Comparison of ENCODE assay signal across 1 cellular context in the genomic region with DNA sequence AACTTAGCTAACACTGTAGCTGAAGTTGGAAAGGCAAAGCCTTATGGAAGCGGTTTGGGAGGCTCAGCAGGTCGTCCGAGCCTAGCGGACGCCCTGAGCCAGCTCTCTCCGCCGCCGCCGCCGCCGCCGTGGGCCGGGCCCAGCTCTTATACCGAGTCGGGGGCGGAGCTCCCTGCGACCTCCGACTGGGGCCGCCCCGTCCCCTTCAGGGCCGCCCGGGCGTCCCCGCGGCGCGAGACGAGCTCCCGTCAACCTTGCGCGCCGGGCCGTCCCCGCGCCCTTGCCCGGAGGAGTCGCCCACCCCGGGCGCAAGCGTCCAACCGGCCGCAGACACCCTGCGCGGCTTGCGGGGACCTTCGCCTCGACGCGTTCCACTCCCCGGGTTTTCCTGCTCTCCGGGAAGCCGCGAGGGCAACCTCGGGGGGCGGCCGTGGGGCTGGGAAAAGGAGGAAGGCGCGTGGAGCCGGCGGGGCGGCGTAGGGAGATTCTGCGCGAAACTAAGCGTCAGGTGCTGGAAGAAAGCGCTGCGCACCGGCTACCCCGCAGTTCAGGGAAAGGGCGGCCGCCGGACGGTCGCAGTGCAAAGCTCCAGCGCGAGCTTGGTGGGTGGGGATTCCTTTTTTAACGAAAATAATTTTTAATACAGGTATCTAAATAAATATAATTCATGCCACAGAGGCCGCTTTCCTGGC.
TF ChIP-seq lines count a peak whose summit lies in the region.

A gene with protein sequence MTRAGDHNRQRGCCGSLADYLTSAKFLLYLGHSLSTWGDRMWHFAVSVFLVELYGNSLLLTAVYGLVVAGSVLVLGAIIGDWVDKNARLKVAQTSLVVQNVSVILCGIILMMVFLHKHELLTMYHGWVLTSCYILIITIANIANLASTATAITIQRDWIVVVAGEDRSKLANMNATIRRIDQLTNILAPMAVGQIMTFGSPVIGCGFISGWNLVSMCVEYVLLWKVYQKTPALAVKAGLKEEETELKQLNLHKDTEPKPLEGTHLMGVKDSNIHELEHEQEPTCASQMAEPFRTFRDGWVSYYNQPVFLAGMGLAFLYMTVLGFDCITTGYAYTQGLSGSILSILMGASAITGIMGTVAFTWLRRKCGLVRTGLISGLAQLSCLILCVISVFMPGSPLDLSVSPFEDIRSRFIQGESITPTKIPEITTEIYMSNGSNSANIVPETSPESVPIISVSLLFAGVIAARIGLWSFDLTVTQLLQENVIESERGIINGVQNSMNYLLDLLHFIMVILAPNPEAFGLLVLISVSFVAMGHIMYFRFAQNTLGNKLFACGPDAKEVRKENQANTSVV (minus strand): TSS at position 125 of the 692 bp plus-strand sequence. CDS start 326 bp downstream, outside the sequence.

TF ChIP-seq in HepG2, 621 proteins besides CTCF, POLR2A, EP300 and RAD21 (continued from another document and continues in another):
- TF ChIP-seq, protein P1, sequence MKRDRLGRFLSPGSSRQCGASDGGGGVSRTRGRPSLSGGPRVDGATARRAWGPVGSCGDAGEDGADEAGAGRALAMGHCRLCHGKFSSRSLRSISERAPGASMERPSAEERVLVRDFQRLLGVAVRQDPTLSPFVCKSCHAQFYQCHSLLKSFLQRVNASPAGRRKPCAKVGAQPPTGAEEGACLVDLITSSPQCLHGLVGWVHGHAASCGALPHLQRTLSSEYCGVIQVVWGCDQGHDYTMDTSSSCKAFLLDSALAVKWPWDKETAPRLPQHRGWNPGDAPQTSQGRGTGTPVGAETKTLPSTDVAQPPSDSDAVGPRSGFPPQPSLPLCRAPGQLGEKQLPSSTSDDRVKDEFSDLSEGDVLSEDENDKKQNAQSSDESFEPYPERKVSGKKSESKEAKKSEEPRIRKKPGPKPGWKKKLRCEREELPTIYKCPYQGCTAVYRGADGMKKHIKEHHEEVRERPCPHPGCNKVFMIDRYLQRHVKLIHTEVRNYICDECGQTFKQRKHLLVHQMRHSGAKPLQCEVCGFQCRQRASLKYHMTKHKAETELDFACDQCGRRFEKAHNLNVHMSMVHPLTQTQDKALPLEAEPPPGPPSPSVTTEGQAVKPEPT (CRISPR knock-in tag; IDR thresholded peaks at IDR 0.05; ENCODE audit: low read depth): peak; percentile 71
- TF ChIP-seq, protein P2, sequence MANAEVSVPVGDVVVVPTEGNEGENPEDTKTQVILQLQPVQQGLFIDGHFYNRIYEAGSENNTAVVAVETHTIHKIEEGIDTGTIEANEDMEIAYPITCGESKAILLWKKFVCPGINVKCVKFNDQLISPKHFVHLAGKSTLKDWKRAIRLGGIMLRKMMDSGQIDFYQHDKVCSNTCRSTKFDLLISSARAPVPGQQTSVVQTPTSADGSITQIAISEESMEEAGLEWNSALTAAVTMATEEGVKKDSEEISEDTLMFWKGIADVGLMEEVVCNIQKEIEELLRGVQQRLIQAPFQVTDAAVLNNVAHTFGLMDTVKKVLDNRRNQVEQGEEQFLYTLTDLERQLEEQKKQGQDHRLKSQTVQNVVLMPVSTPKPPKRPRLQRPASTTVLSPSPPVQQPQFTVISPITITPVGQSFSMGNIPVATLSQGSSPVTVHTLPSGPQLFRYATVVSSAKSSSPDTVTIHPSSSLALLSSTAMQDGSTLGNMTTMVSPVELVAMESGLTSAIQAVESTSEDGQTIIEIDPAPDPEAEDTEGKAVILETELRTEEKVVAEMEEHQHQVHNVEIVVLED (CRISPR knock-in tag; IDR thresholded peaks at IDR 0.05; ENCODE audit: borderline replicate concordance): peak; percentile 65
- TF ChIP-seq, protein P3, sequence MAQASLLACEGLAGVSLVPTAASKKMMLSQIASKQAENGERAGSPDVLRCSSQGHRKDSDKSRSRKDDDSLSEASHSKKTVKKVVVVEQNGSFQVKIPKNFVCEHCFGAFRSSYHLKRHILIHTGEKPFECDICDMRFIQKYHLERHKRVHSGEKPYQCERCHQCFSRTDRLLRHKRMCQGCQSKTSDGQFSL (CRISPR knock-in tag; IDR thresholded peaks at IDR 0.05): peak; percentile 68; the same call in 1 of the 2 replicates
- TF ChIP-seq ZNF709 (CRISPR knock-in tag; IDR thresholded peaks at IDR 0.05): peak; percentile 84
- TF ChIP-seq, protein P4, sequence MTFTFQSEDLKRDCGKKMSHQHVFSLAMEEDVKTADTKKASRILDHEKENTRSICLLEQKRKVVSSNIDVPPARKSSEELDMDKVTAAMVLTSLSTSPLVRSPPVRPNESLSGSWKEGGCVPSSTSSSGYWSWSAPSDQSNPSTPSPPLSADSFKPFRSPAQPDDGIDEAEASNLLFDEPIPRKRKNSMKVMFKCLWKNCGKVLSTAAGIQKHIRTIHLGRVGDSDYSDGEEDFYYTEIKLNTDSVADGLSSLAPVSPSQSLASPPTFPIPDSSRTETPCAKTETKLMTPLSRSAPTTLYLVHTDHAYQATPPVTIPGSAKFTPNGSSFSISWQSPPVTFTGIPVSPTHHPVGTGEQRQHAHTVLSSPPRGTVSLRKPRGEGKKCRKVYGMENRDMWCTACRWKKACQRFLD (CRISPR knock-in tag; IDR thresholded peaks at IDR 0.05; ENCODE audit: borderline replicate concordance): peak; percentile 95
- no peak for TF ChIP-seq ZNF7 (CRISPR knock-in tag; IDR thresholded peaks at IDR 0.05)
- TF ChIP-seq, protein P5, sequence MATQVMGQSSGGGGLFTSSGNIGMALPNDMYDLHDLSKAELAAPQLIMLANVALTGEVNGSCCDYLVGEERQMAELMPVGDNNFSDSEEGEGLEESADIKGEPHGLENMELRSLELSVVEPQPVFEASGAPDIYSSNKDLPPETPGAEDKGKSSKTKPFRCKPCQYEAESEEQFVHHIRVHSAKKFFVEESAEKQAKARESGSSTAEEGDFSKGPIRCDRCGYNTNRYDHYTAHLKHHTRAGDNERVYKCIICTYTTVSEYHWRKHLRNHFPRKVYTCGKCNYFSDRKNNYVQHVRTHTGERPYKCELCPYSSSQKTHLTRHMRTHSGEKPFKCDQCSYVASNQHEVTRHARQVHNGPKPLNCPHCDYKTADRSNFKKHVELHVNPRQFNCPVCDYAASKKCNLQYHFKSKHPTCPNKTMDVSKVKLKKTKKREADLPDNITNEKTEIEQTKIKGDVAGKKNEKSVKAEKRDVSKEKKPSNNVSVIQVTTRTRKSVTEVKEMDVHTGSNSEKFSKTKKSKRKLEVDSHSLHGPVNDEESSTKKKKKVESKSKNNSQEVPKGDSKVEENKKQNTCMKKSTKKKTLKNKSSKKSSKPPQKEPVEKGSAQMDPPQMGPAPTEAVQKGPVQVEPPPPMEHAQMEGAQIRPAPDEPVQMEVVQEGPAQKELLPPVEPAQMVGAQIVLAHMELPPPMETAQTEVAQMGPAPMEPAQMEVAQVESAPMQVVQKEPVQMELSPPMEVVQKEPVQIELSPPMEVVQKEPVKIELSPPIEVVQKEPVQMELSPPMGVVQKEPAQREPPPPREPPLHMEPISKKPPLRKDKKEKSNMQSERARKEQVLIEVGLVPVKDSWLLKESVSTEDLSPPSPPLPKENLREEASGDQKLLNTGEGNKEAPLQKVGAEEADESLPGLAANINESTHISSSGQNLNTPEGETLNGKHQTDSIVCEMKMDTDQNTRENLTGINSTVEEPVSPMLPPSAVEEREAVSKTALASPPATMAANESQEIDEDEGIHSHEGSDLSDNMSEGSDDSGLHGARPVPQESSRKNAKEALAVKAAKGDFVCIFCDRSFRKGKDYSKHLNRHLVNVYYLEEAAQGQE (IDR thresholded peaks at IDR 0.05; ENCODE audit: borderline replicate concordance in 1 of 2, low read depth in 1 of 2, low read length in 2 of 2): no peak; a peak in 1 of 4 replicates
- TF ChIP-seq ISL2 (CRISPR knock-in tag; IDR thresholded peaks at IDR 0.05): no peak
- TF ChIP-seq KDM4B (CRISPR knock-in tag; IDR thresholded peaks at IDR 0.05): no peak
- no peak for TF ChIP-seq MZF1 (CRISPR knock-in tag; IDR thresholded peaks at IDR 0.05; ENCODE audit: borderline replicate concordance)
- TF ChIP-seq, protein P6, sequence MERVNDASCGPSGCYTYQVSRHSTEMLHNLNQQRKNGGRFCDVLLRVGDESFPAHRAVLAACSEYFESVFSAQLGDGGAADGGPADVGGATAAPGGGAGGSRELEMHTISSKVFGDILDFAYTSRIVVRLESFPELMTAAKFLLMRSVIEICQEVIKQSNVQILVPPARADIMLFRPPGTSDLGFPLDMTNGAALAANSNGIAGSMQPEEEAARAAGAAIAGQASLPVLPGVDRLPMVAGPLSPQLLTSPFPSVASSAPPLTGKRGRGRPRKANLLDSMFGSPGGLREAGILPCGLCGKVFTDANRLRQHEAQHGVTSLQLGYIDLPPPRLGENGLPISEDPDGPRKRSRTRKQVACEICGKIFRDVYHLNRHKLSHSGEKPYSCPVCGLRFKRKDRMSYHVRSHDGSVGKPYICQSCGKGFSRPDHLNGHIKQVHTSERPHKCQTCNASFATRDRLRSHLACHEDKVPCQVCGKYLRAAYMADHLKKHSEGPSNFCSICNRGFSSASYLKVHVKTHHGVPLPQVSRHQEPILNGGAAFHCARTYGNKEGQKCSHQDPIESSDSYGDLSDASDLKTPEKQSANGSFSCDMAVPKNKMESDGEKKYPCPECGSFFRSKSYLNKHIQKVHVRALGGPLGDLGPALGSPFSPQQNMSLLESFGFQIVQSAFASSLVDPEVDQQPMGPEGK (CRISPR knock-in tag; IDR thresholded peaks at IDR 0.05): no peak; the same call in 1 of the 2 replicates
- no peak for TF ChIP-seq ZNF83 (CRISPR knock-in tag; IDR thresholded peaks at IDR 0.05; ENCODE audit: borderline replicate concordance)
- TF ChIP-seq ZSCAN25 (CRISPR knock-in tag; IDR thresholded peaks at IDR 0.05): peak; percentile 40; the same call in 1 of the 2 replicates
- no peak for TF ChIP-seq ZNF251 (CRISPR knock-in tag; IDR thresholded peaks at IDR 0.05)
- TF ChIP-seq, protein P7, sequence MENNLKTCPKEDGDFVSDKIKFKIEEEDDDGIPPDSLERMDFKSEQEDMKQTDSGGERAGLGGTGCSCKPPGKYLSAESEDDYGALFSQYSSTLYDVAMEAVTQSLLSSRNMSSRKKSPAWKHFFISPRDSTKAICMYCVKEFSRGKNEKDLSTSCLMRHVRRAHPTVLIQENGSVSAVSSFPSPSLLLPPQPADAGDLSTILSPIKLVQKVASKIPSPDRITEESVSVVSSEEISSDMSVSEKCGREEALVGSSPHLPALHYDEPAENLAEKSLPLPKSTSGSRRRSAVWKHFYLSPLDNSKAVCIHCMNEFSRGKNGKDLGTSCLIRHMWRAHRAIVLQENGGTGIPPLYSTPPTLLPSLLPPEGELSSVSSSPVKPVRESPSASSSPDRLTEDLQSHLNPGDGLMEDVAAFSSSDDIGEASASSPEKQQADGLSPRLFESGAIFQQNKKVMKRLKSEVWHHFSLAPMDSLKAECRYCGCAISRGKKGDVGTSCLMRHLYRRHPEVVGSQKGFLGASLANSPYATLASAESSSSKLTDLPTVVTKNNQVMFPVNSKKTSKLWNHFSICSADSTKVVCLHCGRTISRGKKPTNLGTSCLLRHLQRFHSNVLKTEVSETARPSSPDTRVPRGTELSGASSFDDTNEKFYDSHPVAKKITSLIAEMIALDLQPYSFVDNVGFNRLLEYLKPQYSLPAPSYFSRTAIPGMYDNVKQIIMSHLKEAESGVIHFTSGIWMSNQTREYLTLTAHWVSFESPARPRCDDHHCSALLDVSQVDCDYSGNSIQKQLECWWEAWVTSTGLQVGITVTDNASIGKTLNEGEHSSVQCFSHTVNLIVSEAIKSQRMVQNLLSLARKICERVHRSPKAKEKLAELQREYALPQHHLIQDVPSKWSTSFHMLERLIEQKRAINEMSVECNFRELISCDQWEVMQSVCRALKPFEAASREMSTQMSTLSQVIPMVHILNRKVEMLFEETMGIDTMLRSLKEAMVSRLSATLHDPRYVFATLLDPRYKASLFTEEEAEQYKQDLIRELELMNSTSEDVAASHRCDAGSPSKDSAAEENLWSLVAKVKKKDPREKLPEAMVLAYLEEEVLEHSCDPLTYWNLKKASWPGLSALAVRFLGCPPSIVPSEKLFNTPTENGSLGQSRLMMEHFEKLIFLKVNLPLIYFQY (CRISPR knock-in tag; IDR thresholded peaks at IDR 0.05; ENCODE audit: borderline replicate concordance): peak; percentile 63; the same call in 1 of the 2 replicates
- TF ChIP-seq HNRNPL (IDR thresholded peaks at IDR 0.05; ENCODE audit: low read depth, low read length): no peak
- TF ChIP-seq FOXC1 (CRISPR knock-in tag; IDR thresholded peaks at IDR 0.05; ENCODE audit: borderline replicate concordance): peak; percentile 42
- TF ChIP-seq ZNF569 (CRISPR knock-in tag; IDR thresholded peaks at IDR 0.05; ENCODE audit: borderline replicate concordance): no peak; the same call in 1 of the 2 replicates
- TF ChIP-seq ATM (IDR thresholded peaks at IDR 0.05; ENCODE audit: borderline replicate concordance): no peak
- no peak; the same call in 1 of the 2 replicates for TF ChIP-seq ZNF589 (CRISPR knock-in tag; conservative IDR thresholded peaks at IDR 0.05)
- TF ChIP-seq, protein P8, sequence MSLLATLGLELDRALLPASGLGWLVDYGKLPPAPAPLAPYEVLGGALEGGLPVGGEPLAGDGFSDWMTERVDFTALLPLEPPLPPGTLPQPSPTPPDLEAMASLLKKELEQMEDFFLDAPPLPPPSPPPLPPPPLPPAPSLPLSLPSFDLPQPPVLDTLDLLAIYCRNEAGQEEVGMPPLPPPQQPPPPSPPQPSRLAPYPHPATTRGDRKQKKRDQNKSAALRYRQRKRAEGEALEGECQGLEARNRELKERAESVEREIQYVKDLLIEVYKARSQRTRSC (CRISPR knock-in tag; IDR thresholded peaks at IDR 0.05; ENCODE audit: low read depth): no peak
- TF ChIP-seq ZNF672 (CRISPR knock-in tag; IDR thresholded peaks at IDR 0.05): 0 out of 2 replicates have a peak, but pooled peaks have one; percentile 8
- peak; percentile 66; the same call in 1 of the 2 replicates for TF ChIP-seq TMF1 (CRISPR knock-in tag; IDR thresholded peaks at IDR 0.05; ENCODE audit: low read depth)
- 0 out of 2 replicates have a peak, but pooled peaks have one; percentile 14 for TF ChIP-seq FOXA3 (CRISPR knock-in tag; IDR thresholded peaks at IDR 0.05)
- no peak for TF ChIP-seq ZNF205 (CRISPR knock-in tag; IDR thresholded peaks at IDR 0.05)
- peak; percentile 62; the same call in 1 of the 2 replicates for TF ChIP-seq PAX8 (CRISPR knock-in tag; IDR thresholded peaks at IDR 0.05; ENCODE audit: borderline replicate concordance)
- no peak for TF ChIP-seq ZFYVE20 (CRISPR knock-in tag; IDR thresholded peaks at IDR 0.05; ENCODE audit: borderline replicate concordance, low read depth)
- TF ChIP-seq NFE2L2 (IDR thresholded peaks at IDR 0.05; ENCODE audit: low read length): no peak
- no peak for TF ChIP-seq BCL6 (CRISPR knock-in tag; IDR thresholded peaks at IDR 0.05)
- no peak for TF ChIP-seq NFIB (CRISPR knock-in tag; IDR thresholded peaks at IDR 0.05; ENCODE audit: borderline replicate concordance)
- TF ChIP-seq CREM (IDR thresholded peaks at IDR 0.05): no peak
- no peak for TF ChIP-seq CREM (CRISPR knock-in tag; IDR thresholded peaks at IDR 0.05)
- no peak for TF ChIP-seq SIN3B (IDR thresholded peaks at IDR 0.05; ENCODE audit: low read length)
- peak; percentile 88 for TF ChIP-seq POLR2G (IDR thresholded peaks at IDR 0.05; ENCODE audit: low read depth, low read length)
- TF ChIP-seq YEATS2 (CRISPR knock-in tag; IDR thresholded peaks at IDR 0.05; ENCODE audit: borderline replicate concordance): peak; percentile 68; the same call in 1 of the 2 replicates
- TF ChIP-seq POLR2AphosphoS5 (IDR thresholded peaks at IDR 0.05; ENCODE audit: low read depth, low read length): peak; percentile 79
- peak; percentile 37; the same call in 1 of the 2 replicates for TF ChIP-seq HMG20A (CRISPR knock-in tag; IDR thresholded peaks at IDR 0.05; ENCODE audit: borderline replicate concordance)
- TF ChIP-seq ZNF567 (CRISPR knock-in tag; IDR thresholded peaks at IDR 0.05; ENCODE audit: borderline replicate concordance): peak; percentile 97
